In the genomic region with DNA sequence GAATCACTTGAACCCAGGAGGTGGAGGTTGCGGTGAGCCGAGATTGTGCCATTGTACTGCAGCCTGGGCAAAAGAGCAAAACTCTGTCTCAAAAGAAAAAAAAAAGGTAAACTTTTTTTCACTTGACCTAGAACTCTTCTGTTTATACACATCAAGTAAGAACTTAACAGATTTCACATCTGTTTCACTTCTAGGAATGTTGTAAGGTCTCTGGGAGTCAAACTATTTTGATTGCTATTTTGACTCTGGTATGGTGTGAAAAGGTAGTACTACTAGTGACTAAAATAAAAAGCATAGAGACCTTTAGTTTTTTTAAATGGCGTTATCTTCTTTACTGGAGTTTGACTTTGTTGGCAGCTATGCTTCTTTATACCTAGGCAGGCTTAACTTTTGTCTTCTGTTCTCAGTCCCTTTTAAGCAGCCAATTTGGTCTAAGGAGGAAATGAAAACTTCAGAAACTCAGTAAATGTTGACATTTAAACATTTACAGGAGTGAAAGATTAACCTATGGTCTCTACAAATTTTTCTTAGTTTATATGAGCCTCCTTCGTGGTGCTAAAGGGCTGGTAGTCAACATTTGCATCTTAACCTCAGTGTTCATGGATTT, we compare ENCODE assay signal across 7 cellular contexts.
A peak's percentile ranks its signal among the peaks of the same experiment; 100 is the strongest.
DNase-seq lines count a peak whose midpoint lies in the region; ATAC-seq and TF ChIP-seq lines count a peak whose summit lies in the region.
"Not testable (repeated sequence)": the region's sequence is repeated elsewhere in the genome, so short reads cannot be mapped to it uniquely, and the experiment has no call there.

No MANE protein-coding gene starts in this region.

- intact Hi-C loops in left ventricle myocardium inferior (cut with micrococcal nuclease); naive thymus-derived CD4-positive, alpha-beta T cell (cut with micrococcal nuclease): not testable (repeated sequence)

- ATAC-seq in GM18870 (IDR thresholded peaks at IDR 0.05; ENCODE audit: unreplicated experiment) (peak; percentile 60), GM19452 (IDR thresholded peaks at IDR 0.05; ENCODE audit: unreplicated experiment) (peak; percentile 64), HG02943 (IDR thresholded peaks at IDR 0.05; ENCODE audit: low read depth, unreplicated experiment) (peak; percentile 76), HG03354 (IDR thresholded peaks at IDR 0.05; ENCODE audit: poor library complexity, severe bottlenecking, unreplicated experiment) (peak; percentile 76)
- ATAC-seq in naive thymus-derived CD4-positive, alpha-beta T cell, result not testable (repeated sequence)

- H3K4me1 Mint-ChIP-seq in naive thymus-derived CD4-positive, alpha-beta T cell, result peaks cover 18 to 51% (median 39%) of the 10 kb centered on the region in 7 donors

- H3K9me3 ChIP-seq in left ventricle myocardium inferior (replicated peaks); naive thymus-derived CD4-positive, alpha-beta T cell (ENCODE audit: control insufficient read depth in 2 of 3, low read length in 3 of 3): not testable (repeated sequence)

- TF ChIP-seq CTCF in left ventricle myocardium inferior (IDR thresholded peaks at IDR 0.05; ENCODE audit: borderline replicate concordance), result not testable (repeated sequence)

- CTCF ChIA-PET in naive thymus-derived CD4-positive, alpha-beta T cell (lab: Charles Lee), result not testable (repeated sequence)

- peak; percentile 18 for DNase-seq in amniotic epithelial cell (ENCODE audit: low read depth)
- DNase-seq in left ventricle myocardium inferior; naive thymus-derived CD4-positive, alpha-beta T cell: not testable (repeated sequence)

- H3K4me3 ChIP-seq in left ventricle myocardium inferior; naive thymus-derived CD4-positive, alpha-beta T cell (ENCODE audit: low read length): not testable (repeated sequence)

- peaks cover 0 to 16% (median 6%) of the 10 kb centered on the region in 5 donors for H3K36me3 Mint-ChIP-seq in naive thymus-derived CD4-positive, alpha-beta T cell

- not testable (repeated sequence) for H3K27me3 Mint-ChIP-seq in naive thymus-derived CD4-positive, alpha-beta T cell

- H3K27ac ChIP-seq in left ventricle myocardium inferior (replicated peaks), result peak overlapping the region; percentile 49
- H3K27ac ChIP-seq in naive thymus-derived CD4-positive, alpha-beta T cell (ENCODE audit: low read depth, low read length), result not testable (repeated sequence)

- H3K4me1 ChIP-seq in left ventricle myocardium inferior, result peaks cover 50% of the 10 kb centered on the region
- not testable (repeated sequence) for H3K4me1 ChIP-seq in naive thymus-derived CD4-positive, alpha-beta T cell (ENCODE audit: control insufficient read depth in 2 of 2, insufficient read depth in 2 of 2, low read length in 2 of 2)

- H3K4me3 Mint-ChIP-seq in naive thymus-derived CD4-positive, alpha-beta T cell, result peak overlapping the region in 3 of 10 donors; percentile 10 to 42 (median 24)

- H3K27me3 ChIP-seq in left ventricle myocardium inferior (ENCODE audit: low read depth); naive thymus-derived CD4-positive, alpha-beta T cell (ENCODE audit: control insufficient read depth in 2 of 2, insufficient read depth in 2 of 2, low read length in 2 of 2): not testable (repeated sequence)

- POLR2A ChIA-PET in naive thymus-derived CD4-positive, alpha-beta T cell (lab: Charles Lee), result not testable (repeated sequence)

- H3K9me3 Mint-ChIP-seq in naive thymus-derived CD4-positive, alpha-beta T cell, result not testable (repeated sequence)

- not testable (repeated sequence) for H3K36me3 ChIP-seq in left ventricle myocardium inferior; naive thymus-derived CD4-positive, alpha-beta T cell (ENCODE audit: control insufficient read depth in 2 of 3, insufficient read depth in 3 of 3, low read length in 3 of 3)

- peak overlapping the region in 6 of 9 donors; percentile 29 to 89 (median 54) for H3K27ac Mint-ChIP-seq in naive thymus-derived CD4-positive, alpha-beta T cell
